8 cellular contexts compared by ENCODE assay signal in genomic region chr1:164673584-164674214, GRCh38.
DNase-seq lines count a peak whose midpoint lies in the region; ATAC-seq and TF ChIP-seq lines count a peak whose summit lies in the region.

No MANE protein-coding gene starts in this region.

- no peak overlapping the region for H2AFZ ChIP-seq in OCI-LY3 (ENCODE audit: low read depth, low read length)

- WGBS in heart right ventricle, 2 donors = 89 to 93% methylated on average over 14 of the region's 14 CpGs

- H3K9me3 ChIP-seq in heart right ventricle (peaks cover 0 to 10% (median 0%) of the 10 kb centered on the region in 11 donors), OCI-LY3 (ENCODE audit: insufficient read depth, low read length) (peaks cover 3% of the 10 kb centered on the region; the same call in 1 of the 2 replicates), upper lobe of right lung (no peaks in the 10 kb centered on the region)

- H3K4me1 ChIP-seq in heart right ventricle = peaks cover 0 to 47% (median 23%) of the 10 kb centered on the region in 9 donors
- no peaks in the 10 kb centered on the region for H3K4me1 ChIP-seq in OCI-LY3 (ENCODE audit: low read length)
- H3K4me1 ChIP-seq in upper lobe of right lung = no peaks in the 10 kb centered on the region

- peaks cover 0 to 7% (median 0%) of the 10 kb centered on the region in 9 donors for H3K36me3 ChIP-seq in heart right ventricle
- no peaks in the 10 kb centered on the region for H3K36me3 ChIP-seq in OCI-LY3 (replicated peaks; ENCODE audit: low read depth, low read length)
- H3K36me3 ChIP-seq in upper lobe of right lung = no peaks in the 10 kb centered on the region

- no peaks in the 10 kb centered on the region for H3K79me2 ChIP-seq in OCI-LY3 (ENCODE audit: low read length)

- no peaks in the 10 kb centered on the region for H4K20me1 ChIP-seq in OCI-LY3 (ENCODE audit: insufficient read depth, low read length)

- no peak overlapping the region for H3K4me2 ChIP-seq in OCI-LY3 (ENCODE audit: low read length)

- H3K4me3 ChIP-seq in heart right ventricle (no peak overlapping the region), OCI-LY3 (ENCODE audit: low read length) (no peak overlapping the region), fibroblast of mammary gland (ENCODE audit: control insufficient read depth, low read depth, low read length) (no peak overlapping the region), upper lobe of right lung (no peak overlapping the region)

- no peak overlapping the region for H3K9ac ChIP-seq in OCI-LY3 (ENCODE audit: low read length)

- peak in 1 of 8 donors; percentile 30 for ATAC-seq in heart right ventricle
- no peak for ATAC-seq in left ventricle myocardium superior
- no peak for ATAC-seq in upper lobe of right lung

- DNase-seq in heart right ventricle = no peak
- no peak for DNase-seq in left ventricle myocardium superior
- no peak for DNase-seq in fibroblast of mammary gland (ENCODE audit: low read depth)
- no peak for DNase-seq in upper lobe of right lung
- no peak for DNase-seq in NCI-H2227 (lab: John Stamatoyannopoulos, UW; ENCODE audit: unreplicated experiment)
- DNase-seq in activated CD4-positive, alpha-beta T cell treated with anti-CD3 and anti-CD28 coated beads, Interleukin-2, amount 50 U/mL, for 1 hour = no peak
- DNase-seq in ecto neural progenitor cell (ENCODE audit: low spot score) = no peak

- intact Hi-C loops in heart right ventricle (cut with DNase I) = no loop called here
- intact Hi-C loops in left ventricle myocardium superior (cut with micrococcal nuclease) = no loop called here
- intact Hi-C loops in upper lobe of right lung (cut with DNase I) = no loop called here

- TF ChIP-seq CTCF in heart right ventricle (IDR thresholded peaks at IDR 0.05) = peak in 8 of 9 donors; percentile 13 to 44 (median 38)
- peak; percentile 67 for TF ChIP-seq CTCF in OCI-LY3 (IDR thresholded peaks at IDR 0.05; ENCODE audit: low read depth, low read length)
- peak; percentile 51 for TF ChIP-seq CTCF in fibroblast of mammary gland (conservative IDR thresholded peaks at IDR 0.05; ENCODE audit: control insufficient read depth, insufficient read depth, low read depth, low read length)
- TF ChIP-seq CTCF in upper lobe of right lung (IDR thresholded peaks at IDR 0.05) = peak; percentile 45

- H3K27me3 ChIP-seq in heart right ventricle (no peaks in the 10 kb centered on the region), OCI-LY3 (ENCODE audit: low read depth, low read length) (no peaks in the 10 kb centered on the region), upper lobe of right lung (no peaks in the 10 kb centered on the region)

- H3K27ac ChIP-seq in heart right ventricle = no peak overlapping the region
- no peak overlapping the region for H3K27ac ChIP-seq in OCI-LY3 (ENCODE audit: low read length)
- no peak overlapping the region for H3K27ac ChIP-seq in upper lobe of right lung
